In the genomic region with DNA sequence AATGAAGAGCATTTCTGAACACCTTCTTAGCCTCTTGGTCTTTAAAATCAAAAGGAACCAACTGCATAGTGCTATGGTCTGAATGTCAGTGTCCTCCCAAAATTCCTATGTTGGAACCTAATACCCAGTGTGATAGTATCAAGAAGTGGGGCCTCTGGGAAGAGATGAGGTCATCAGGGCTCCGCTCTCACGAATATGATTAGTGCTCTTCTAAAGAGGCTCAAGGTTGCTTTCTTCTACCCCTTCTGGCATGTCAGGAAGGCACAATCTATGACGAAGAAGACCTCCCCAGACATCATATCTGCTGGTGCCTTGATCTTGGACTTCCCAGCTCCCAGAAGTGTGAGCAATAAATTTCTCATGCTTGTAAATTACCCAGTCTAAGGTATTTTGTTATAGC, we compare ENCODE assay signal across 18 cellular contexts.
DNase-seq lines count a peak whose midpoint lies in the region; ATAC-seq and TF ChIP-seq lines count a peak whose summit lies in the region.
"Had no signal": no experiment of that assay in that cellular context is flagged by ENCODE, and none has a peak within 500 bp of the region (broad histone marks: within the 10 kb centered on the region; RNA-seq: fewer than 3 reads in every experiment).

No MANE protein-coding gene starts in this region.

- DNase-seq in GM23338 (ENCODE audit: low spot score) (no peak), SJCRH30 (peak in 1 of 2 experiments; percentile 38), mesenchymal stem cell (no peak), smooth muscle cell (lab: John Stamatoyannopoulos, UW; ENCODE audit: unreplicated experiment) (no peak), HuH-7.5 (ENCODE audit: low spot score) (no peak), ovary (no peak), UCSD-AML1 (lab: John Stamatoyannopoulos, UW; ENCODE audit: unreplicated experiment) (no peak)
- DNase-seq: BE2C, DMS79, GOT3, NCI-H1092 treated with DMSO at 0.1 percent for 48 hours, NCI-H1436 treated with DMSO at 0.1 percent for 48 hours, NCI-H2029 treated with DMSO at 0.1 percent for 48 hours, NCI-H2171, NCI-H345, NCI-H524 treated with DMSO at 0.1 percent for 48 hours had no signal

- H3K36me3 Mint-ChIP-seq in GM23338 (ENCODE audit: low read depth), result no peaks in the 10 kb centered on the region

- H2BK120ac ChIP-seq in mesenchymal stem cell (ENCODE audit: low read depth, low read length), result no peak overlapping the region

- no peak overlapping the region for H3K18ac ChIP-seq in mesenchymal stem cell (ENCODE audit: low read depth in 1 of 2, low read length in 2 of 2)

- H3K4me1 Mint-ChIP-seq in GM23338, result peaks cover 55% of the 10 kb centered on the region

- H4K20me1 ChIP-seq in GM23338 (replicated peaks; ENCODE audit: insufficient read depth) (peaks cover 4% of the 10 kb centered on the region; the same call in 1 of the 2 replicates), smooth muscle cell (ENCODE audit: low read depth) (peaks cover 24% of the 10 kb centered on the region)

- H3K9me3 Mint-ChIP-seq in GM23338, result no peaks in the 10 kb centered on the region

- H3K4me1 ChIP-seq in GM23338 (ENCODE audit: insufficient read depth) (peaks cover 18% of the 10 kb centered on the region), SJCRH30 (peaks cover 30% of the 10 kb centered on the region), mesenchymal stem cell (ENCODE audit: control insufficient read depth, insufficient read depth, low read depth, low read length) (no peaks in the 10 kb centered on the region), smooth muscle cell (ENCODE audit: low read depth) (peaks cover 23% of the 10 kb centered on the region), ovary (ENCODE audit: insufficient read depth) (no peaks in the 10 kb centered on the region)

- H3K27me3 ChIP-seq in GM23338 (ENCODE audit: insufficient read depth) (no peaks in the 10 kb centered on the region), SJCRH30 (no peaks in the 10 kb centered on the region), mesenchymal stem cell (ENCODE audit: control insufficient read depth in 1 of 2, insufficient read depth in 1 of 2, low read length in 2 of 2) (no peaks in the 10 kb centered on the region), smooth muscle cell (ENCODE audit: low read depth) (no peaks in the 10 kb centered on the region), ovary (no peaks in the 10 kb centered on the region)
- H3K27me3 ChIP-seq: BE2C had no signal

- no peak overlapping the region for H3K23ac ChIP-seq in mesenchymal stem cell (ENCODE audit: low read length in 2 of 2)

- H3K4me3 ChIP-seq in GM23338 (no peak overlapping the region), SJCRH30 (no peak overlapping the region), mesenchymal stem cell (ENCODE audit: insufficient read depth in 1 of 2, low read depth in 1 of 2, low read length in 2 of 2) (peak overlapping the region in 1 of 2 experiments; percentile 36), smooth muscle cell (no peak overlapping the region), ovary (no peak overlapping the region)
- H3K4me3 ChIP-seq: K562 had no signal

- no peak for TF ChIP-seq EP300 in ovary (IDR thresholded peaks at IDR 0.05)

- H3K27ac ChIP-seq in GM23338 (ENCODE audit: low read depth), result no peak overlapping the region
- H3K27ac ChIP-seq in SJCRH30, result peak overlapping the region; percentile 52
- no peak overlapping the region for H3K27ac ChIP-seq in mesenchymal stem cell (ENCODE audit: low read length, poor library complexity, severe bottlenecking)
- H3K27ac ChIP-seq in smooth muscle cell (ENCODE audit: low read depth), result peak overlapping the region; percentile 90
- H3K27ac ChIP-seq in ovary, result no peak overlapping the region

- TF ChIP-seq POLR2A in ovary (IDR thresholded peaks at IDR 0.05), result no peak

- H3K4me3 Mint-ChIP-seq in GM23338, result no peak overlapping the region

- no peak overlapping the region for H2BK15ac ChIP-seq in mesenchymal stem cell (ENCODE audit: low read depth, poor library complexity, severe bottlenecking)

- H2BK5ac ChIP-seq in mesenchymal stem cell (ENCODE audit: low read depth, low read length, poor library complexity, severe bottlenecking), result no peak overlapping the region

- no peak overlapping the region for H3K14ac ChIP-seq in mesenchymal stem cell (ENCODE audit: low read length in 2 of 2)

- H2BK12ac ChIP-seq in mesenchymal stem cell (ENCODE audit: low read length in 2 of 2), result no peak overlapping the region

- H3K9ac ChIP-seq in mesenchymal stem cell (ENCODE audit: low read length), result peak overlapping the region; percentile 76
- peak overlapping the region; percentile 66 for H3K9ac ChIP-seq in smooth muscle cell (ENCODE audit: low read depth)

- H4K91ac ChIP-seq in mesenchymal stem cell (ENCODE audit: low read length), result no peak overlapping the region

- H3K9me3 ChIP-seq in SJCRH30 (replicated peaks) (no peaks in the 10 kb centered on the region), mesenchymal stem cell (ENCODE audit: control insufficient read depth, low read length) (no peaks in the 10 kb centered on the region), smooth muscle cell (replicated peaks; ENCODE audit: low read depth) (no peaks in the 10 kb centered on the region), ovary (no peaks in the 10 kb centered on the region)
- H3K9me3 ChIP-seq: BE2C had no signal

- peaks cover 2% of the 10 kb centered on the region for H3K27me3 Mint-ChIP-seq in GM23338 (ENCODE audit: insufficient read depth, low read depth, poor library complexity)

- no peaks in the 10 kb centered on the region; the same call in 1 of the 2 replicates for H3K9me2 ChIP-seq in GM23338 (ENCODE audit: insufficient read depth)

- H3K4me2 ChIP-seq in GM23338 (no peak overlapping the region), mesenchymal stem cell (ENCODE audit: low read length, poor library complexity, severe bottlenecking) (no peak overlapping the region), smooth muscle cell (peak overlapping the region; percentile 79)

- no peak overlapping the region for H2AK5ac ChIP-seq in mesenchymal stem cell (ENCODE audit: low read length, severe bottlenecking)

- H3K36me3 ChIP-seq in GM23338 (ENCODE audit: insufficient read depth) (no peaks in the 10 kb centered on the region), SJCRH30 (no peaks in the 10 kb centered on the region), mesenchymal stem cell (ENCODE audit: control insufficient read depth in 1 of 2, insufficient read depth in 2 of 2, low read depth in 1 of 2, low read length in 2 of 2) (no peaks in the 10 kb centered on the region), smooth muscle cell (ENCODE audit: low read depth) (no peaks in the 10 kb centered on the region), ovary (no peaks in the 10 kb centered on the region)
- H3K36me3 ChIP-seq: BE2C had no signal

- intact Hi-C loops in ovary (cut with DNase I), result no loop called here

- no peak overlapping the region for H3K4ac ChIP-seq in mesenchymal stem cell (ENCODE audit: low read depth in 1 of 2, low read length in 2 of 2)

- peaks cover 20% of the 10 kb centered on the region for H3K79me2 ChIP-seq in GM23338 (replicated peaks; ENCODE audit: insufficient read depth)
- peaks cover 8% of the 10 kb centered on the region for H3K79me2 ChIP-seq in smooth muscle cell (ENCODE audit: low read depth)

- WGBS in mesenchymal stem cell, result 87% methylated on average over 3 of the region's 3 CpGs
- WGBS in smooth muscle cell (ENCODE audit: low lambda C conversion rate), result 39% methylated on average over 3 of the region's 3 CpGs
- 91 to 95% (median 93%) methylated on average over 3 of the region's 3 CpGs for WGBS in ovary, 3 donors

- H3K27ac Mint-ChIP-seq in GM23338, result no peak overlapping the region

- no peak overlapping the region for H4K8ac ChIP-seq in mesenchymal stem cell (ENCODE audit: low read length)

- H3F3A ChIP-seq in GM23338 (replicated peaks; ENCODE audit: low read depth) (no peaks in the 10 kb centered on the region), smooth muscle cell (ENCODE audit: low read depth) (peaks cover 15% of the 10 kb centered on the region)

- TF ChIP-seq CTCF in GM23338 (conservative IDR thresholded peaks at IDR 0.05; ENCODE audit: low read depth in 2 of 2) (no peak), smooth muscle cell (IDR thresholded peaks at IDR 0.05; ENCODE audit: borderline replicate concordance, insufficient read depth, poor library complexity, severe bottlenecking) (no peak), ovary (IDR thresholded peaks at IDR 0.05) (no peak)

- peak; percentile 50 for ATAC-seq in GM23338
- ATAC-seq: K562, Panc1 had no signal

- no peak overlapping the region for H2AFZ ChIP-seq in GM23338
- H2AFZ ChIP-seq in mesenchymal stem cell (ENCODE audit: low read depth, low read length), result no peak overlapping the region
- no peak overlapping the region for H2AFZ ChIP-seq in smooth muscle cell (ENCODE audit: low read depth)

- H3K79me1 ChIP-seq in mesenchymal stem cell (replicated peaks; ENCODE audit: low read length, poor library complexity, severe bottlenecking), result peaks cover 3% of the 10 kb centered on the region

TF ChIP-seq in GM23338, 12 proteins besides CTCF, POLR2A, EP300 and RAD21:
- TF ChIP-seq ZNF114 (CRISPR knock-in tag; IDR thresholded peaks at IDR 0.05), result no peak
- no peak for TF ChIP-seq STAT1 (IDR thresholded peaks at IDR 0.05; ENCODE audit: unreplicated experiment)
- no peak for TF ChIP-seq POLR2AphosphoS5 (IDR thresholded peaks at IDR 0.05; ENCODE audit: low read depth)
- TF ChIP-seq, protein P1, sequence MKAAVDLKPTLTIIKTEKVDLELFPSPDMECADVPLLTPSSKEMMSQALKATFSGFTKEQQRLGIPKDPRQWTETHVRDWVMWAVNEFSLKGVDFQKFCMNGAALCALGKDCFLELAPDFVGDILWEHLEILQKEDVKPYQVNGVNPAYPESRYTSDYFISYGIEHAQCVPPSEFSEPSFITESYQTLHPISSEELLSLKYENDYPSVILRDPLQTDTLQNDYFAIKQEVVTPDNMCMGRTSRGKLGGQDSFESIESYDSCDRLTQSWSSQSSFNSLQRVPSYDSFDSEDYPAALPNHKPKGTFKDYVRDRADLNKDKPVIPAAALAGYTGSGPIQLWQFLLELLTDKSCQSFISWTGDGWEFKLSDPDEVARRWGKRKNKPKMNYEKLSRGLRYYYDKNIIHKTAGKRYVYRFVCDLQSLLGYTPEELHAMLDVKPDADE (IDR thresholded peaks at IDR 0.05), result no peak
- TF ChIP-seq EZH2phosphoT487 (IDR thresholded peaks at IDR 0.05; ENCODE audit: unreplicated experiment), result no peak
- TF ChIP-seq ZNF331 (CRISPR knock-in tag; IDR thresholded peaks at IDR 0.05; ENCODE audit: low read depth), result no peak
- TF ChIP-seq JUNB (IDR thresholded peaks at IDR 0.05; ENCODE audit: unreplicated experiment), result no peak
- TF ChIP-seq EZH2 (IDR thresholded peaks at IDR 0.05; ENCODE audit: low read depth, unreplicated experiment), result no peak

Comparison
In these comparisons a context has a peak if more than half of its experiments do, and no peak if none do; other contexts are left out.
1. H3K27ac ChIP-seq: peak in SJCRH30 (single experiment) and smooth muscle cell (single experiment); none in GM23338 (single experiment), mesenchymal stem cell (single experiment) and ovary (0 of 2).